In genomic region chr5:132522067-132522466, GRCh38 we compare ENCODE assay signal across 2 cellular contexts. TPM values are rescaled to one million over a fixed set of nuclear protein-coding genes. Genes with fewer than 3 reads are reported as not detected.
"Had no signal": no experiment of that assay in that cellular context is flagged by ENCODE, and none has a peak within 500 bp of the region (broad histone marks: within the 10 kb centered on the region; RNA-seq: fewer than 3 reads in every experiment).

No MANE protein-coding gene starts in this region.

RNA-seq across cellular contexts. Expression of gene IL5, which starts 21.3 kb away (rescaled TPM):
- total RNA-seq: G401, GM12878 had no signal
- polyA plus RNA-seq: GM12878 had no signal
